In genomic region chr1:190320952-190321351, GRCh38 we compare ENCODE assay signal across 10 cellular contexts.
DNase-seq lines count a peak whose midpoint lies in the region; ATAC-seq and TF ChIP-seq lines count a peak whose summit lies in the region.
"Had no signal": no experiment of that assay in that cellular context is flagged by ENCODE, and none has a peak within 500 bp of the region (broad histone marks: within the 10 kb centered on the region; RNA-seq: fewer than 3 reads in every experiment).

No MANE protein-coding gene starts in this region.

- TF ChIP-seq CTCF in transverse colon (IDR thresholded peaks at IDR 0.05): no peak
- TF ChIP-seq CTCF in colonic mucosa (IDR thresholded peaks at IDR 0.05): no peak

- intact Hi-C loops in transverse colon (cut with DNase I; ENCODE audit: low total_unique reads) (no loop called here), colonic mucosa (cut with DNase I) (no loop called here)

- H3K36me3 ChIP-seq in transverse colon: no peaks in the 10 kb centered on the region
- H3K36me3 ChIP-seq in colonic mucosa: no peaks in the 10 kb centered on the region

- in situ Hi-C loops in transverse colon (cut with MboI; ENCODE audit: low pct_ligation_motif_present in 1 of 4, low pct_unique_long_range_greater_than_20kb in 1 of 4, low sequenced_read_pairs in 3 of 4): no loop called here

- H3K9ac ChIP-seq in colonic mucosa (ENCODE audit: low read depth in 2 of 2, low read length in 2 of 2): no peak overlapping the region

- TF ChIP-seq EP300 in transverse colon (IDR thresholded peaks at IDR 0.05; ENCODE audit: low read depth): no peak

- no peaks in the 10 kb centered on the region for H3K9me3 ChIP-seq in transverse colon
- H3K9me3 ChIP-seq in colonic mucosa: no peaks in the 10 kb centered on the region

- H3K27me3 ChIP-seq in transverse colon (no peaks in the 10 kb centered on the region), colonic mucosa (no peaks in the 10 kb centered on the region)

- peak; percentile 68 for DNase-seq in DMS53 (lab: John Stamatoyannopoulos, UW)
- DNase-seq in NCI-H2171 (lab: John Stamatoyannopoulos, UW): peak; percentile 38
- DNase-seq in amniotic stem cell (lab: John Stamatoyannopoulos, UW): peak; percentile 43
- DNase-seq in midbrain (lab: John Stamatoyannopoulos, UW): peak; percentile 21
- DNase-seq in left lobe of liver (ENCODE audit: low spot score): no peak
- DNase-seq in transverse colon: no peak
- DNase-seq in activated effector memory CD4-positive, alpha-beta T cell treated with anti-CD3 and anti-CD28 coated beads, Interleukin-2, amount 50 U/mL, for 16 hours: no peak
- DNase-seq in colonic mucosa: no peak
- DNase-seq: activated CD4-positive, alpha-beta memory T cell treated with anti-CD3 and anti-CD28 coated beads for 36 hours had no signal

- no peak for ATAC-seq in left lobe of liver

- H3K27ac ChIP-seq in transverse colon (no peak overlapping the region), colonic mucosa (no peak overlapping the region)

- H3K4me3 ChIP-seq in transverse colon (no peak overlapping the region), colonic mucosa (no peak overlapping the region)
- H3K4me3 ChIP-seq: lung had no signal

- no peaks in the 10 kb centered on the region for H3K4me1 ChIP-seq in transverse colon
- no peaks in the 10 kb centered on the region for H3K4me1 ChIP-seq in colonic mucosa

- no peak for TF ChIP-seq POLR2A in transverse colon (IDR thresholded peaks at IDR 0.05)

- WGBS in transverse colon (ENCODE audit: low coverage in 1 of 2), 2 donors: 75 to 80% methylated on average over 3 of the region's 3 CpGs

Comparison
In these comparisons a context has a peak if more than half of its experiments do, and no peak if none do; other contexts are left out.
1. DNase-seq: peak in DMS53 (single experiment), NCI-H2171 (single experiment), amniotic stem cell (single experiment) and midbrain (single experiment); none in left lobe of liver (single experiment), transverse colon (single experiment), activated effector memory CD4-positive, alpha-beta T cell treated with anti-CD3 and anti-CD28 coated beads, Interleukin-2, amount 50 U/mL, for 16 hours (single experiment) and colonic mucosa (single experiment).